In genomic region chrY:25047233-25047632, GRCh38 we compare ENCODE assay signal across 20 cellular contexts. TPM values are rescaled to one million over a fixed set of nuclear protein-coding genes. Genes with fewer than 3 reads are reported as not detected.
"Had no signal": no experiment of that assay in that cellular context is flagged by ENCODE, and none has a peak within 500 bp of the region (broad histone marks: within the 10 kb centered on the region; RNA-seq: fewer than 3 reads in every experiment).

No MANE protein-coding gene starts in this region.

RNA-seq across cellular contexts. Expression of gene BPY2C, which starts 4.7 kb away (rescaled TPM):
- total RNA-seq: activated naive CD4-positive, alpha-beta T cell treated with anti-CD3 and anti-CD28 coated beads for 36 hours; activated naive CD4-positive, alpha-beta T cell treated with anti-CD3 and anti-CD28 coated beads, Interleukin-2, amount 50 U/mL, for 72 hours; activated naive CD8-positive, alpha-beta T cell treated with anti-CD3 and anti-CD28 coated beads for 36 hours; activated naive CD8-positive, alpha-beta T cell treated with anti-CD3 and anti-CD28 coated beads, Interleukin-2, amount 10 ng/mL, durations not matched to agents 7 days and 5 days; activated T-cell treated with anti-CD3 and anti-CD28 coated beads, Interleukin-2, amount 50 U/mL, for 4 hours; activated T-cell treated with anti-CD3 and anti-CD28 coated beads, Interleukin-2, amount 50 U/mL, for 72 hours; activated T-helper 1 cell treated with anti-CD3 and anti-CD28 coated beads, Interleukin-12 subunit alpha, Interleukin-12 subunit beta, Interleukin-2, Interleukin-4 antibody, amounts not matched to agents 30 ng/mL and 10 ng/mL and 1 ng/mL, durations not matched to agents 14 hours and 24 hours and 36 hours; activated T-helper 17 cell treated with anti-CD3 and anti-CD28 coated beads, Interleukin-2, amount 50 U/mL, for 72 hours; activated T-helper 2 cell treated with anti-CD3 and anti-CD28 coated beads, Interferon-gamma antibody, Interleukin-2, Interleukin-4, amounts not matched to agents 10 μg/mL and 5 μg/mL and 100 μg/mL, durations not matched to agents 14 hours and 24 hours and 36 hours; adrenal gland; aorta; ascending aorta; astrocyte; body of pancreas; breast epithelium; bronchial epithelial cell; cardiac muscle cell; cardiac septum; cerebellum; chondrocyte had no signal
